In the genomic region with DNA sequence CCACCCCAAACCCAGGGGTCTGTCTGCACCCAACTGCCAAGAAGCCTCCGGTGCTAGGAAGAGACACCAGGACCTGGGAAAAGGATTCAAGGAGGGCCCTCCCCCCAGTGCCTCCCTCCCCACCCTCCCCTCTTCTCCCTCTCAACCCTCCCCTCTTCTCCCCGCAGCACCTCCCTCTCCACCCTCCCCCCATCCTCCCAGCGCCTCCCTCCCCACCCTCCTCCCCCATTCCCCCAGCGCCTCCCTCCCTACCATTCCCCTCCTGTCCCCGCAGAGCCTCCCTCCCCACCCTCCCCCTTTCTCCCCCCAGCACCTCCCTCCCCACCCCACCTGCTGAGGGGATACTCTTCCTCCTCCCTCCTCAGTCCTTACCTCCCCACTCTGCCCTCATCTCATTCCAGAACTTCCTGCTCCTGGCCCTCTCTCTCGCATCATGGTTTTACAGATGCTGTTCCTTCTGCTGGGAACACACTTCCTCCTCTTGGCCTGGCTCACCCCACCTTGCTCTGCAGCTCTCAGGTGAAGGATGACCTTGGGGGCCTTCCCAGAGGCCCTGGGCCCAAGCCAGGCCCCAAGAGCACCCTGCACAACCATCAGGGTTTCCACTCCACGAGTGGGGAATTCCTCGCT, we compare ENCODE assay signal across 19 cellular contexts. TPM values are rescaled to one million over a fixed set of nuclear protein-coding genes. Genes with fewer than 3 reads are reported as not detected.
DNase-seq lines count a peak whose midpoint lies in the region; ATAC-seq, FAIRE-seq and TF ChIP-seq lines count a peak whose summit lies in the region.
"Had no signal": no experiment of that assay in that cellular context is flagged by ENCODE, and none has a peak within 500 bp of the region (broad histone marks: within the 10 kb centered on the region; RNA-seq: fewer than 3 reads in every experiment).

No MANE protein-coding gene starts in this region.

- peaks cover 74% of the 10 kb centered on the region for H3K4me1 ChIP-seq in A549
- H3K4me1 ChIP-seq in Peyer's patch: peaks cover 4 to 76% (median 11%) of the 10 kb centered on the region in 4 donors
- peaks cover 78% of the 10 kb centered on the region for H3K4me1 ChIP-seq in mucosa of stomach (ENCODE audit: control insufficient read depth, insufficient read depth, low read length)
- peaks cover 8% of the 10 kb centered on the region for H3K4me1 ChIP-seq in CD8-positive, alpha-beta T cell (ENCODE audit: insufficient read depth, low read length)

- FAIRE-seq in A549 (lab: Jason Lieb, UNC): no peak

- no peak for TF ChIP-seq RAD21 in A549 (conservative IDR thresholded peaks at IDR 0.05 in 1 of 2, IDR thresholded peaks at IDR 0.05 in 1 of 2)

- H3K27me3 Mint-ChIP-seq in CD8-positive, alpha-beta T cell (ENCODE audit: low read depth): no peaks in the 10 kb centered on the region
- H3K27me3 Mint-ChIP-seq: stimulated activated naive CD8-positive, alpha-beta T cell treated with anti-CD3 and anti-CD28 coated beads, Interleukin-15, Interleukin-2, amounts not matched to agents 100 ng/mL and 50 ng/mL, for 24 hours had no signal

- peak overlapping the region; percentile 90 for H3K27ac ChIP-seq in A549
- H3K27ac ChIP-seq in Peyer's patch: peak overlapping the region; percentile 22 to 67 (median 24)
- no peak overlapping the region for H3K27ac ChIP-seq in CD8-positive, alpha-beta T cell (ENCODE audit: low read depth, low read length)

- CTCF ChIA-PET in A549 (lab: Yijun Ruan, JAX): interaction anchor here (1.0 to 2.3 kb wide), 2 partner anchors 13 to 98 kb away, joined by 3 to 12 read pairs; no protein-coding TSS in a partner anchor
- CTCF ChIA-PET in CD8-positive, alpha-beta T cell (lab: Charles Lee): interaction anchor here (1.5 to 1.6 kb wide), 2 partner anchors 98 to 112 kb away, joined by 3 read pairs; no protein-coding TSS in a partner anchor

- intact Hi-C loops in CD8-positive, alpha-beta T cell (cut with DNase I, micrococcal nuclease): no loop called here

- TF ChIP-seq CTCF in A549 (IDR thresholded peaks at IDR 0.05) (no peak), Peyer's patch (IDR thresholded peaks at IDR 0.05) (no peak)
- no peak for TF ChIP-seq CTCF in CD8-positive, alpha-beta T cell (IDR thresholded peaks at IDR 0.05)

- no peak overlapping the region for H3K4me3 Mint-ChIP-seq in CD8-positive, alpha-beta T cell
- H3K4me3 Mint-ChIP-seq: activated naive CD4-positive, alpha-beta T cell treated with anti-CD3 and anti-CD28 coated beads for 36 hours; HFFc6; memory B cell; stimulated activated naive CD8-positive, alpha-beta T cell treated with anti-CD3 and anti-CD28 coated beads, Interleukin-15, Interleukin-2, amounts not matched to agents 100 ng/mL and 50 ng/mL, for 24 hours; WTC11 had no signal

- TF ChIP-seq POLR2A in A549 (IDR thresholded peaks at IDR 0.05; ENCODE audit: low read length) (no peak), Peyer's patch (IDR thresholded peaks at IDR 0.05) (no peak)

- H3K4me3 ChIP-seq in A549: no peak overlapping the region
- no peak overlapping the region for H3K4me3 ChIP-seq in Peyer's patch
- H3K4me3 ChIP-seq in mucosa of stomach (ENCODE audit: low read length): no peak overlapping the region
- H3K4me3 ChIP-seq in CD8-positive, alpha-beta T cell (ENCODE audit: low read depth, low read length): no peak overlapping the region
- H3K4me3 ChIP-seq: skin epidermis had no signal

- 83% methylated on average over 2 of the region's 8 CpGs for WGBS in A549 (ENCODE audit: missing lambda C conversion rate)

- no peak for ATAC-seq in A549
- ATAC-seq in CD8-positive, alpha-beta T cell: no peak
- ATAC-seq: WTC11 had no signal

- H3K27ac Mint-ChIP-seq in CD8-positive, alpha-beta T cell: no peak overlapping the region
- H3K27ac Mint-ChIP-seq: activated naive CD4-positive, alpha-beta T cell treated with anti-CD3 and anti-CD28 coated beads for 36 hours; HFFc6; memory B cell; stimulated activated naive CD8-positive, alpha-beta T cell treated with anti-CD3 and anti-CD28 coated beads, Interleukin-15, Interleukin-2, amounts not matched to agents 100 ng/mL and 50 ng/mL, for 24 hours had no signal

- H3K4me1 Mint-ChIP-seq in CD8-positive, alpha-beta T cell (ENCODE audit: low read depth): peaks cover 9% of the 10 kb centered on the region

- peak overlapping the region; percentile 34; the same call in 2 of the 3 replicates for H3K4me2 ChIP-seq in A549

- peak in 1 of 2 experiments; percentile 44 for DNase-seq in A549 (ENCODE audit: low read depth in 1 of 2, low spot score in 1 of 2)
- peak; percentile 67 for DNase-seq in DMS153 treated with DMSO at 0.1 percent for 48 hours (lab: John Stamatoyannopoulos, UW; ENCODE audit: unreplicated experiment)
- DNase-seq in Peyer's patch: no peak
- no peak for DNase-seq in CD8-positive, alpha-beta T cell
- no peak for DNase-seq in glomerular visceral epithelial cell (ENCODE audit: extremely low spot score)
- DNase-seq in mucosa of gallbladder (ENCODE audit: low spot score): no peak
- no peak for DNase-seq in cerebellum (ENCODE audit: low spot score)
- DNase-seq: activated CD8-positive, alpha-beta memory T cell treated with anti-CD3 and anti-CD28 coated beads, Interleukin-2, amount 50 U/mL, for 4 hours; activated naive CD4-positive, alpha-beta T cell treated with anti-CD3 and anti-CD28 coated beads for 36 hours; AML-193; EL; HFFc6; KBM-7; occipital lobe had no signal

- no peaks in the 10 kb centered on the region for H3K36me3 ChIP-seq in Peyer's patch
- no peaks in the 10 kb centered on the region for H3K36me3 ChIP-seq in mucosa of stomach (ENCODE audit: control insufficient read depth, insufficient read depth, low read length)
- no peaks in the 10 kb centered on the region for H3K36me3 ChIP-seq in CD8-positive, alpha-beta T cell (ENCODE audit: insufficient read depth, low read length)

- H3K9me3 ChIP-seq in A549: no peaks in the 10 kb centered on the region
- H3K9me3 ChIP-seq in Peyer's patch: no peaks in the 10 kb centered on the region
- no peaks in the 10 kb centered on the region for H3K9me3 ChIP-seq in mucosa of stomach (ENCODE audit: control insufficient read depth, low read length)
- H3K9me3 ChIP-seq in CD8-positive, alpha-beta T cell (ENCODE audit: low read length): no peaks in the 10 kb centered on the region

- no peak for TF ChIP-seq EP300 in A549 (IDR thresholded peaks at IDR 0.05)

- no peaks in the 10 kb centered on the region for H3K36me3 Mint-ChIP-seq in CD8-positive, alpha-beta T cell
- H3K36me3 Mint-ChIP-seq: WTC11 had no signal

- H3K27me3 ChIP-seq in Peyer's patch: no peaks in the 10 kb centered on the region
- no peaks in the 10 kb centered on the region for H3K27me3 ChIP-seq in mucosa of stomach (ENCODE audit: control insufficient read depth, insufficient read depth, low read length)
- no peaks in the 10 kb centered on the region for H3K27me3 ChIP-seq in CD8-positive, alpha-beta T cell (ENCODE audit: insufficient read depth, low read length)

- POLR2A ChIA-PET in A549 (lab: Yijun Ruan, JAX): interaction anchor here (0.7 kb wide), 1 partner anchor 83 kb away, joined by 5 read pairs; no protein-coding TSS in a partner anchor
- POLR2A ChIA-PET in CD8-positive, alpha-beta T cell (lab: Charles Lee): no interaction called here

- no peaks in the 10 kb centered on the region for H3K9me3 Mint-ChIP-seq in CD8-positive, alpha-beta T cell
- H3K9me3 Mint-ChIP-seq: activated naive CD4-positive, alpha-beta T cell treated with anti-CD3 and anti-CD28 coated beads for 36 hours; HFFc6; memory B cell; stimulated activated naive CD8-positive, alpha-beta T cell treated with anti-CD3 and anti-CD28 coated beads, Interleukin-15, Interleukin-2, amounts not matched to agents 100 ng/mL and 50 ng/mL, for 24 hours; WTC11 had no signal

- H3K9ac ChIP-seq in mucosa of stomach (ENCODE audit: low read length): peak overlapping the region; percentile 62

RNA-seq across cellular contexts. Expression of a gene that starts 4.9 kb away (rescaled TPM):
- polyA plus RNA-seq in A549 (2011; rRNA removed) (28.8 and 34.8 TPM in 2 replicates), A549 (2017; fragmentation: RNase III; extraction: RNeasy Plus Mini Kit Qiagen cat#74134 plus additional on column Dnase treatment) (41.4 to 42.3 TPM (median 42.1 TPM) in 3 replicates)
- 132 and 135 TPM in 2 replicates for polyA plus RNA-seq in A549 (2012; cell fraction: cytosol; rRNA removed)
- polyA plus RNA-seq in A549 (2012; cell fraction: nucleus; rRNA removed): 134 and 191 TPM in 2 replicates
- polyA minus RNA-seq in A549 (2011; rRNA and poly(A)+ RNA removed): 8.9 and 13.9 TPM in 2 replicates
- total RNA-seq in Peyer's patch (10 to 100 TPM; 14.9 to 28.8 (median 19.9) TPM), mucosa of gallbladder (33.9 TPM), cerebellum (14.9 TPM)
- 1 to 10 TPM; 1.7 to 2.0 TPM for total RNA-seq in CD8-positive, alpha-beta T cell

RNA-seq across cellular contexts. Expression of a gene that starts 5.0 kb away (rescaled TPM):
- polyA plus RNA-seq in A549 (2011; rRNA removed) (32.6 and 41.7 TPM in 2 replicates), A549 (2017; fragmentation: RNase III; extraction: RNeasy Plus Mini Kit Qiagen cat#74134 plus additional on column Dnase treatment) (42.0 to 47.3 TPM (median 45.1 TPM) in 3 replicates)
- 74.0 and 77.7 TPM in 2 replicates for polyA plus RNA-seq in A549 (2012; cell fraction: cytosol; rRNA removed)
- polyA plus RNA-seq in A549 (2012; cell fraction: nucleus; rRNA removed): 311 and 430 TPM in 2 replicates
- 80.5 and 91.2 TPM in 2 replicates for polyA minus RNA-seq in A549 (2011; rRNA and poly(A)+ RNA removed)
- total RNA-seq in Peyer's patch (100 to 1,000 TPM in 3 of 4 donors, 10 to 100 TPM in 1; 98.4 to 220 (median 141) TPM), mucosa of gallbladder (185 TPM), cerebellum (85.0 TPM)
- total RNA-seq in CD8-positive, alpha-beta T cell: 10 to 100 TPM; 76.2 to 84.1 TPM

RNA-seq across cellular contexts. Expression of a gene that starts 16.1 kb away (rescaled TPM):
- 33.1 and 35.0 TPM in 2 replicates for polyA plus RNA-seq in A549 (2011; rRNA removed)
- polyA plus RNA-seq in A549 (2012; cell fraction: cytosol; rRNA removed): 72.4 and 90.6 TPM in 2 replicates
- polyA plus RNA-seq in A549 (2012; cell fraction: nucleus; rRNA removed): 67.1 and 86.4 TPM in 2 replicates
- polyA plus RNA-seq in A549 (2017; fragmentation: RNase III; extraction: RNeasy Plus Mini Kit Qiagen cat#74134 plus additional on column Dnase treatment): 27.3 to 32.3 TPM (median 31.0 TPM) in 3 replicates
- polyA minus RNA-seq in A549 (2011; rRNA and poly(A)+ RNA removed): 9.9 and 14.4 TPM in 2 replicates
- 100 to 1,000 TPM in 1 of 4 donors, 10 to 100 TPM in 3; 21.5 to 104 (median 30.2) TPM for total RNA-seq in Peyer's patch
- total RNA-seq in CD8-positive, alpha-beta T cell: 1 to 10 TPM in 1 of 2 experiments, under 1 TPM in 1; 0.76 to 2.3 TPM
- total RNA-seq in mucosa of gallbladder: 121 TPM
- 7.3 TPM for total RNA-seq in cerebellum

RNA-seq across cellular contexts. Expression of a gene that starts 23.2 kb away (rescaled TPM):
- 0.13 and 0.26 TPM in 2 replicates for polyA plus RNA-seq in A549 (2011; rRNA removed)
- 0.83 and 1.2 TPM in 2 replicates for polyA plus RNA-seq in A549 (2012; cell fraction: cytosol; rRNA removed)
- polyA plus RNA-seq in A549 (2012; cell fraction: nucleus; rRNA removed): 7.5 and 11.1 TPM in 2 replicates
- 1.0 to 1.6 TPM (median 1.2 TPM) in 3 replicates for polyA plus RNA-seq in A549 (2017; fragmentation: RNase III; extraction: RNeasy Plus Mini Kit Qiagen cat#74134 plus additional on column Dnase treatment)
- polyA minus RNA-seq in A549 (2011; rRNA and poly(A)+ RNA removed): not detected in 2 replicates
- total RNA-seq in Peyer's patch: 1 to 10 TPM in 2 of 4 donors, not detected in 2; 2.8 to 9.1 TPM
- total RNA-seq in CD8-positive, alpha-beta T cell: not detected
- total RNA-seq in mucosa of gallbladder: 1.6 TPM
- not detected for total RNA-seq in cerebellum
- total RNA-seq: occipital lobe had no signal

RNA-seq across cellular contexts. Expression of a gene that starts 33.2 kb away (rescaled TPM):
- 15.3 and 17.7 TPM in 2 replicates for polyA plus RNA-seq in A549 (2011; rRNA removed)
- 52.2 and 62.7 TPM in 2 replicates for polyA plus RNA-seq in A549 (2012; cell fraction: cytosol; rRNA removed)
- polyA plus RNA-seq in A549 (2012; cell fraction: nucleus; rRNA removed): 120 and 183 TPM in 2 replicates
- 32.7 to 35.0 TPM (median 33.8 TPM) in 3 replicates for polyA plus RNA-seq in A549 (2017; fragmentation: RNase III; extraction: RNeasy Plus Mini Kit Qiagen cat#74134 plus additional on column Dnase treatment)
- 12.7 and 17.2 TPM in 2 replicates for polyA minus RNA-seq in A549 (2011; rRNA and poly(A)+ RNA removed)
- 10 to 100 TPM; 48.5 to 84.0 (median 51.4) TPM for total RNA-seq in Peyer's patch
- 10 to 100 TPM; 49.0 to 50.8 TPM for total RNA-seq in CD8-positive, alpha-beta T cell
- total RNA-seq in mucosa of gallbladder: 42.1 TPM
- total RNA-seq in cerebellum: 8.6 TPM
